ENCODE assay signal across 8 cellular contexts in genomic region chr12:129203456-129203855, GRCh38.
"Had no signal": no experiment of that assay in that cellular context is flagged by ENCODE, and none has a peak within 500 bp of the region (broad histone marks: within the 10 kb centered on the region; RNA-seq: fewer than 3 reads in every experiment).

No MANE protein-coding gene starts in this region.

- FAIRE-seq: H54, HTR-8/SVneo, K562 had no signal

- H3K4me3 ChIP-seq: GM23248, K562 had no signal

- H3K9ac ChIP-seq: GM23248 had no signal

- H2AFZ ChIP-seq: GM23248 had no signal

- H3K27ac ChIP-seq: GM23248 had no signal

- DNase-seq: GM23248, GOT3, H9, HCEC 1CT, IMR-90 had no signal
